In the genomic region with DNA sequence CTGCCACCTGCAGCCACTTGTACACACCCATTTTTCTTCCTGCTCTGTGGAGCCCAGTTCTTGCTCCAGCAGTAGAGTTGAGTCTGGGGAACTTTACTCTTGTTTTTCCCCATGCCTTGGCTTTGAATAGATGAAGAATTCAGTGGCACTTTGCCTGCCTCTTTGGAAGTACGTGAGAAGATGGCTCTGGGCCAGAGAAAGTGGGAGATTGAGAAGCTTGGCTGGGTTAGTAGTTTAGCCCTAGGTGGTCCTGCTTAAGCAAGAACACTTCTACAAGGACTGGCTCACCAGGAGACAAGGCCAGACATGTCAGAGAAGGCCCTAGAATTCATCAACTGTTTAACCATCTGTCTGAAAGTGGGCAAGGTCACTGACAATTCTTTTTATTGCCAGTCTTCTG, we compare ENCODE assay signal across 17 cellular contexts.
DNase-seq lines count a peak whose midpoint lies in the region; ATAC-seq and TF ChIP-seq lines count a peak whose summit lies in the region.
"Had no signal": no experiment of that assay in that cellular context is flagged by ENCODE, and none has a peak within 500 bp of the region (broad histone marks: within the 10 kb centered on the region; RNA-seq: fewer than 3 reads in every experiment).

No MANE protein-coding gene starts in this region.

- no peak overlapping the region for H3K4me3 ChIP-seq in epithelial cell of esophagus (ENCODE audit: low read length)
- H3K4me3 ChIP-seq: GM12878, Peyer's patch had no signal

- H3K36me3 Mint-ChIP-seq in type B pancreatic cell = peaks cover 10% of the 10 kb centered on the region
- H3K36me3 Mint-ChIP-seq: CD4-positive, CD25-positive, alpha-beta regulatory T cell had no signal

- H3K9me3 Mint-ChIP-seq in type B pancreatic cell = peaks cover 5% of the 10 kb centered on the region

- H3K4me3 Mint-ChIP-seq in type B pancreatic cell = peak overlapping the region; percentile 44
- H3K4me3 Mint-ChIP-seq: B cell; CD4-positive, CD25-positive, alpha-beta regulatory T cell had no signal

- ATAC-seq in GM21367 (IDR thresholded peaks at IDR 0.05; ENCODE audit: unreplicated experiment) = no peak
- ATAC-seq: GM12878 had no signal

- no peak overlapping the region for H3K27ac Mint-ChIP-seq in type B pancreatic cell
- H3K27ac Mint-ChIP-seq: B cell; CD4-positive, CD25-positive, alpha-beta regulatory T cell had no signal

- H3K4me1 Mint-ChIP-seq in type B pancreatic cell (ENCODE audit: unreplicated experiment) = peaks cover 20% of the 10 kb centered on the region
- H3K4me1 Mint-ChIP-seq: B cell; CD4-positive, CD25-positive, alpha-beta regulatory T cell had no signal

- H3K27me3 Mint-ChIP-seq in type B pancreatic cell = peaks cover 8% of the 10 kb centered on the region
- H3K27me3 Mint-ChIP-seq: CD4-positive, CD25-positive, alpha-beta regulatory T cell had no signal

- DNase-seq in NCI-H187 (lab: John Stamatoyannopoulos, UW) = peak; percentile 8 to 36
- DNase-seq in NCI-H345 treated with DMSO at 0.1 percent for 48 hours (lab: John Stamatoyannopoulos, UW; ENCODE audit: unreplicated experiment) = peak; percentile 49
- DNase-seq in epithelial cell of esophagus (ENCODE audit: low read depth) = peak; percentile 14
- no peak for DNase-seq in type B pancreatic cell (ENCODE audit: extremely low spot score, unreplicated experiment)
- DNase-seq in OCI-M1 (lab: John Stamatoyannopoulos, UW) = no peak
- no peak for DNase-seq in occipital lobe (lab: John Stamatoyannopoulos, UW)
- DNase-seq: Caco-2; CD4-positive, CD25-positive, alpha-beta regulatory T cell; GDM1; GOT3; NCI-H1436; Peyer's patch; Right ventricle myocardium superior; SK-N-SH had no signal

- TF ChIP-seq CTCF in epithelial cell of esophagus (IDR thresholded peaks at IDR 0.05; ENCODE audit: insufficient read depth, low read depth, low read length, missing control alignments) (no peak), type B pancreatic cell (conservative IDR thresholded peaks at IDR 0.05) (no peak)

Comparison
In these comparisons a context has a peak if more than half of its experiments do, and no peak if none do; other contexts are left out.
1. DNase-seq: peak in NCI-H187 (2 of 2), NCI-H345 treated with DMSO at 0.1 percent for 48 hours (single experiment) and epithelial cell of esophagus (single experiment); none in type B pancreatic cell (single experiment), OCI-M1 (single experiment) and occipital lobe (single experiment).